8 cellular contexts compared by ENCODE assay signal in the genomic region with DNA sequence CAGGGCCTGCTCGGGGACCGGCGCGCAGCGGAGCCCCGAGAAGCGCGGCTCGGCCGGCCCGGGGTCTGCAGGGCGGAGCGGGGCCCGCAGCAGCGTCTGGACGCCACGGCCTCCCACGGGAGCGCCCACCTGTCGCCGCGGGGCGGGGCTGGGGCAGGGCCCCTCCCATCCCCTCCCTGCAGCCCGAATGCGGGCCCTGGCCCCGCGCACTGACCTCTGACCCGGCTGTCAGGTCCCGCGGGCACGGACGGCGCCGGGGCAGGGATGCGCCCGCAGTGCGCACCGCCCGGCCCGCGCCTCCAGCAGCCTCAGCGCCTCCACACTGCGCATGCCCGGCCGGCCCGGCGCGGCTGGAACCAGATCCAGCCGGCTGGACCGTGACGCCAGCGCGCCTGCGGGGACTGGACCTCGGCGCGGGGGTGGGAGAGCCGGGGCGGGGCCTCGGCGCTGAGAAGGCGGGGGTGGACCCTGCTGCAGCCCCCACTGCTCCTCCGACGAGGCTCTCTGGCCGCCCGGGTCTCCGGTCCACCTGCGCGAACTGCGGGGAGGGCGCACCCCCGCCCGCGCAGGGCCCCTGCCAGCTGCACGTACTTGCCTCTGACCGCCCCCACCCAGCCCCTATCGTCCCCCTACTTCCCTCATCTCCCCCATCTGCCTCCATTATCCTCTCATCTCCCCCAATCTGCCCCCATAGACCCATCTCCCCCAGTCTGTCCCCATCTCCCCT. TPM values are rescaled to one million over a fixed set of nuclear protein-coding genes. Genes with fewer than 3 reads are reported as not detected.
DNase-seq lines count a peak whose midpoint lies in the region; ATAC-seq, FAIRE-seq and TF ChIP-seq lines count a peak whose summit lies in the region.

No MANE protein-coding gene starts in this region.

- H3K56ac ChIP-seq in H1 (replicated peaks; ENCODE audit: insufficient read length, low read depth, low read length) (no peak overlapping the region), mesendoderm (ENCODE audit: low read length) (peak overlapping the region; percentile 84)

- H3K4me2 ChIP-seq in H1 (ENCODE audit: insufficient read depth in 1 of 2, low read depth in 2 of 2, low read length in 2 of 2) (peak overlapping the region; percentile 34 to 67), mesendoderm (ENCODE audit: low read length) (peak overlapping the region; percentile 50)

- H3K27ac ChIP-seq in H1 (ENCODE audit: low read depth, low read length), result no peak overlapping the region; the same call in 1 of the 2 replicates
- no peak overlapping the region for H3K27ac ChIP-seq in mesendoderm (ENCODE audit: low read depth, low read length)

- peaks cover 0 to 6% of the 10 kb centered on the region in 2 experiments; a peak in 2 of 4 replicates for H3K79me2 ChIP-seq in H1 (ENCODE audit: control insufficient read depth in 1 of 2, insufficient read depth in 2 of 2, low read length in 2 of 2)
- no peaks in the 10 kb centered on the region for H3K79me2 ChIP-seq in mesendoderm (ENCODE audit: control insufficient read depth, insufficient read depth, low read length)

- peaks cover 0 to 9% (median 3%) of the 10 kb centered on the region in 4 experiments; a peak in 5 of 7 replicates for H3K4me1 ChIP-seq in H1 (replicated peaks in 1 of 4; ENCODE audit: control insufficient read depth in 3 of 4, insufficient read depth in 4 of 4, low read length in 3 of 4)
- H3K4me1 ChIP-seq in mesendoderm (ENCODE audit: control insufficient read depth, low read depth, low read length), result no peaks in the 10 kb centered on the region

- no peak overlapping the region for H2BK5ac ChIP-seq in H1 (ENCODE audit: low read depth, low read length)
- no peak overlapping the region for H2BK5ac ChIP-seq in mesendoderm (ENCODE audit: low read length)

- no peak overlapping the region; the same call in 1 of the 2 replicates for H3K18ac ChIP-seq in H1 (ENCODE audit: extremely low read depth, low read length)
- H3K18ac ChIP-seq in mesendoderm (ENCODE audit: low read length), result peak overlapping the region; percentile 62

- no peak for TF ChIP-seq CTCF in H1 (IDR thresholded peaks at IDR 0.05; ENCODE audit: control extremely low read depth in 1 of 3, insufficient read depth in 1 of 3, low read depth in 1 of 3, low read length in 3 of 3)

- TF ChIP-seq EP300 in H1 (IDR thresholded peaks at IDR 0.05; ENCODE audit: borderline replicate concordance in 1 of 2, low read depth in 2 of 2, low read length in 2 of 2), result peak in 1 of 2 experiments; percentile 86; a peak in 1 of 3 replicates

- H3K36me3 ChIP-seq in H1 (ENCODE audit: control insufficient read depth in 2 of 4, insufficient read depth in 4 of 4, low read length in 3 of 4) (no peaks in the 10 kb centered on the region; a peak in 1 of 8 replicates), mesendoderm (ENCODE audit: control insufficient read depth, insufficient read depth, low read length) (no peaks in the 10 kb centered on the region)

- H2AK5ac ChIP-seq in H1 (ENCODE audit: low read depth, low read length), result no peak overlapping the region
- no peak overlapping the region for H2AK5ac ChIP-seq in mesendoderm (ENCODE audit: low read length)

- no peak overlapping the region for H2AFZ ChIP-seq in H1 (ENCODE audit: low read length)

- H3K9me3 ChIP-seq in H1 (ENCODE audit: insufficient read depth in 2 of 2, low read depth in 1 of 2, low read length in 1 of 2), result no peaks in the 10 kb centered on the region

- POLR2A ChIA-PET in H1 (lab: Charles Lee; ENCODE audit: partially characterized antibody), result interaction anchor here (0.9 to 3.0 kb wide), 2 partner anchors 16 to 32 kb away, joined by 6 to 14 read pairs; a partner anchor contains a TSS

- peaks cover 12% of the 10 kb centered on the region; the same call in 1 of the 2 replicates for H3K23me2 ChIP-seq in H1 (ENCODE audit: low read depth, low read length)

- H3K27me3 ChIP-seq in H1 (replicated peaks in 1 of 4; ENCODE audit: control insufficient read depth in 3 of 4, extremely low read depth in 1 of 4, insufficient read depth in 3 of 4, low read length in 3 of 4) (no peaks in the 10 kb centered on the region; a peak in 1 of 7 replicates), mesendoderm (ENCODE audit: insufficient read depth, low read length, poor library complexity) (no peaks in the 10 kb centered on the region)

- FAIRE-seq in H1 (lab: Jason Lieb, UNC), result no peak

- H3K4me3 ChIP-seq in H1 (ENCODE audit: extremely low read depth in 1 of 4, insufficient read depth in 2 of 4, low read depth in 3 of 4, low read length in 4 of 4) (peak overlapping the region; percentile 42 to 68 (median 48)), mesendoderm (ENCODE audit: low read length) (peak overlapping the region; percentile 40)

- H3K4ac ChIP-seq in H1 (replicated peaks; ENCODE audit: insufficient read length, low read depth, low read length) (peak overlapping the region; percentile 4), mesendoderm (ENCODE audit: low read depth, low read length) (peak overlapping the region; percentile 23)

- TF ChIP-seq RAD21 in H1 (IDR thresholded peaks at IDR 0.05 in 1 of 2, conservative IDR thresholded peaks at IDR 0.05 in 1 of 2; ENCODE audit: low read depth in 2 of 2, low read length in 2 of 2), result no peak

- peak in 1 of 2 experiments; percentile 61; a peak in 2 of 3 replicates for TF ChIP-seq POLR2A in H1 (IDR thresholded peaks at IDR 0.05; ENCODE audit: control extremely low read depth in 1 of 2, low read depth in 2 of 2, low read length in 2 of 2)

- DNase-seq in AG20443 (ENCODE audit: low spot score) (peak; percentile 100), NCI-H748 (lab: John Stamatoyannopoulos, UW; ENCODE audit: unreplicated experiment) (peak; percentile 92), H1 (ENCODE audit: low read depth in 1 of 2, low spot score in 2 of 2) (peak; percentile 36 to 88), mesendoderm (peak; percentile 85)
- DNase-seq in activated CD8-positive, alpha-beta memory T cell treated with anti-CD3 and anti-CD28 coated beads for 4 hours (ENCODE audit: low read depth in 2 of 2), result peak; percentile 55 to 56
- DNase-seq in stimulated activated CD8-positive, alpha-beta memory T cell treated with anti-CD3 and anti-CD28 coated beads, Interleukin-12 subunit alpha, Interleukin-12 subunit beta, amount 100 ng/mL, for 1 hour (ENCODE audit: low read depth), result peak; percentile 52

- 0% methylated on average over 29 of the region's 77 CpGs; no CpG with 5 or more reads in 1 of the 2 experiments for WGBS in H1 (ENCODE audit: extremely low coverage in 1 of 2, insufficient coverage in 1 of 2, insufficient read length in 1 of 2, insufficient replicate concordance in 2 of 2, low coverage in 1 of 2, low lambda C conversion rate in 2 of 2, missing lambda C conversion rate in 1 of 2), 2 experiments
- WGBS in mesendoderm (ENCODE audit: extremely low coverage, insufficient coverage, low lambda C conversion rate), result no CpG with 5 or more reads among the region's 77 CpGs

- H2BK12ac ChIP-seq in H1 (ENCODE audit: low read depth, low read length), result peak overlapping the region; percentile 68; the same call in 1 of the 2 replicates

- H4K5ac ChIP-seq in H1 (ENCODE audit: insufficient read length, low read depth, low read length) (no peak overlapping the region), mesendoderm (ENCODE audit: low read length) (no peak overlapping the region)

- H4K8ac ChIP-seq in H1 (ENCODE audit: extremely low read depth, insufficient read depth, low read length) (peak overlapping the region; percentile 91), mesendoderm (ENCODE audit: low read depth, low read length) (no peak overlapping the region)

- H4K20me1 ChIP-seq in H1 (replicated peaks in 1 of 2; ENCODE audit: control insufficient read depth in 1 of 2, insufficient read depth in 2 of 2, low read length in 2 of 2), result peaks cover 11 to 18% of the 10 kb centered on the region in 2 experiments

- H3K79me1 ChIP-seq in H1 (ENCODE audit: low read depth, low read length) (peaks cover 3% of the 10 kb centered on the region; the same call in 1 of the 2 replicates), mesendoderm (ENCODE audit: low read length) (no peaks in the 10 kb centered on the region)

- H4K91ac ChIP-seq in H1 (replicated peaks; ENCODE audit: insufficient read length, low read length), result peak overlapping the region; percentile 93

- CTCF ChIA-PET in H1 (lab: Charles Lee; ENCODE audit: partially characterized antibody), result interaction anchor here (0.7 to 10.9 kb wide), 3 partner anchors 17 to 39 kb away, joined by 3 to 117 read pairs (median 4); a partner anchor contains a TSS

- H2BK120ac ChIP-seq in H1 (replicated peaks; ENCODE audit: low read depth, low read length), result no peak overlapping the region
- no peak overlapping the region for H2BK120ac ChIP-seq in mesendoderm (ENCODE audit: low read depth, low read length)

- H3K23ac ChIP-seq in H1 (ENCODE audit: insufficient read length) (no peak overlapping the region), mesendoderm (ENCODE audit: low read length) (peak overlapping the region; percentile 24)

- peak; percentile 48 for ATAC-seq in GM19025 (IDR thresholded peaks at IDR 0.05; ENCODE audit: low read depth, unreplicated experiment)
- ATAC-seq in HG03196 (IDR thresholded peaks at IDR 0.05; ENCODE audit: unreplicated experiment), result peak; percentile 43

- no peak overlapping the region for H2BK15ac ChIP-seq in H1 (ENCODE audit: low read length)
- no peak overlapping the region for H2BK15ac ChIP-seq in mesendoderm (replicated peaks; ENCODE audit: low read depth)

- H3K9ac ChIP-seq in H1 (replicated peaks in 1 of 4; ENCODE audit: extremely low read depth in 1 of 4, low read depth in 3 of 4, low read length in 3 of 4), result peak overlapping the region; percentile 40 to 80 (median 68)
- H3K9ac ChIP-seq in mesendoderm (ENCODE audit: low read length), result peak overlapping the region; percentile 74

- no peak overlapping the region for H3K14ac ChIP-seq in H1 (ENCODE audit: insufficient read length)

- no peak overlapping the region for H2BK20ac ChIP-seq in H1 (ENCODE audit: low read length)

RNA-seq across cellular contexts. Expression of a gene that starts 16.1 kb away (rescaled TPM):
- total RNA-seq in H1 (2021; fragmentation: NEBNext Ultra II Directional; extraction: Animal tissue kit (Norgen Biotek cat#: 25700)), result 0.54 and 1.8 TPM in 2 replicates
- polyA plus RNA-seq in H1 (2011; rRNA removed), result 2.7 and 3.9 TPM in 2 replicates
- 2.5 TPM for polyA plus RNA-seq in H1 (2011; cell fraction: cytosol; rRNA removed)
- polyA plus RNA-seq in H1 (2011; cell fraction: nucleus; rRNA removed), result 3.3 TPM
- polyA plus RNA-seq in H1 (2012, experiment 1 of 2), result 0.62 to 1.8 TPM (median 1.3 TPM) in 4 replicates
- polyA plus RNA-seq in H1 (2012, experiment 2 of 2), result 2.0 TPM
- 1.1 TPM for polyA plus RNA-seq in H1 (2013, experiment 1 of 2)
- polyA plus RNA-seq in H1 (2013, experiment 2 of 2), result 0.79 TPM
- polyA minus RNA-seq in H1 (2011; rRNA and poly(A)+ RNA removed), result 2.9 and 4.5 TPM in 2 replicates
- polyA minus RNA-seq in H1 (2011; cell fraction: cytosol; rRNA and poly(A)+ RNA removed), result 0.81 TPM
- 3.9 TPM for polyA minus RNA-seq in H1 (2011; cell fraction: nucleus; rRNA and poly(A)+ RNA removed)
- polyA plus RNA-seq in mesendoderm (2013, experiment 1 of 2), result 0.41 TPM
- 0.42 TPM for polyA plus RNA-seq in mesendoderm (2013, experiment 2 of 2)

RNA-seq across cellular contexts. Expression of a gene that starts 45.2 kb away (rescaled TPM):
- total RNA-seq in H1 (2021; fragmentation: NEBNext Ultra II Directional; extraction: Animal tissue kit (Norgen Biotek cat#: 25700)), result not detected in 2 replicates
- polyA plus RNA-seq in H1 (2011; rRNA removed), result 0.05 TPM in 1 of 2 replicates, not detected in the other
- 0.04 TPM for polyA plus RNA-seq in H1 (2011; cell fraction: cytosol; rRNA removed)
- polyA plus RNA-seq in H1 (2011; cell fraction: nucleus; rRNA removed), result 0.16 TPM
- 0.08 to 0.14 TPM (median 0.13 TPM) in 3 of 4 replicates, not detected in the other for polyA plus RNA-seq in H1 (2012, experiment 1 of 2)
- not detected for polyA plus RNA-seq in H1 (2012, experiment 2 of 2)
- polyA plus RNA-seq in H1 (2013, experiment 1 of 2), result not detected
- polyA plus RNA-seq in H1 (2013, experiment 2 of 2), result 0.04 TPM
- polyA minus RNA-seq in H1 (2011; rRNA and poly(A)+ RNA removed), result not detected in 2 replicates
- not detected for polyA minus RNA-seq in H1 (2011; cell fraction: cytosol; rRNA and poly(A)+ RNA removed)
- polyA minus RNA-seq in H1 (2011; cell fraction: nucleus; rRNA and poly(A)+ RNA removed), result not detected
- polyA plus RNA-seq in mesendoderm (2013, experiment 1 of 2), result not detected
- polyA plus RNA-seq in mesendoderm (2013, experiment 2 of 2), result not detected

RNA-seq across cellular contexts. Expression of a gene that starts 52.9 kb away (rescaled TPM):
- 7.9 and 9.0 TPM in 2 replicates for total RNA-seq in H1 (2021; fragmentation: NEBNext Ultra II Directional; extraction: Animal tissue kit (Norgen Biotek cat#: 25700))
- 3.9 and 5.8 TPM in 2 replicates for polyA plus RNA-seq in H1 (2011; rRNA removed)
- polyA plus RNA-seq in H1 (2011; cell fraction: cytosol; rRNA removed), result 5.7 TPM
- polyA plus RNA-seq in H1 (2011; cell fraction: nucleus; rRNA removed), result 8.0 TPM
- polyA plus RNA-seq in H1 (2012, experiment 1 of 2), result 5.4 to 7.9 TPM (median 6.1 TPM) in 4 replicates
- polyA plus RNA-seq in H1 (2012, experiment 2 of 2), result 3.6 TPM
- 7.3 TPM for polyA plus RNA-seq in H1 (2013, experiment 1 of 2)
- 7.1 TPM for polyA plus RNA-seq in H1 (2013, experiment 2 of 2)
- polyA minus RNA-seq in H1 (2011; rRNA and poly(A)+ RNA removed), result 4.2 and 7.6 TPM in 2 replicates
- polyA minus RNA-seq in H1 (2011; cell fraction: cytosol; rRNA and poly(A)+ RNA removed), result 3.3 TPM
- polyA minus RNA-seq in H1 (2011; cell fraction: nucleus; rRNA and poly(A)+ RNA removed), result 13.6 TPM
- polyA plus RNA-seq in mesendoderm (2013, experiment 1 of 2), result 5.7 TPM
- polyA plus RNA-seq in mesendoderm (2013, experiment 2 of 2), result 5.2 TPM

RNA-seq across cellular contexts. Expression of a gene that starts 59.7 kb away (rescaled TPM):
- total RNA-seq in H1 (2021; fragmentation: NEBNext Ultra II Directional; extraction: Animal tissue kit (Norgen Biotek cat#: 25700)), result 0.24 and 0.52 TPM in 2 replicates
- polyA plus RNA-seq in H1 (2011; rRNA removed), result 0.47 and 0.78 TPM in 2 replicates
- polyA plus RNA-seq in H1 (2011; cell fraction: cytosol; rRNA removed), result 0.56 TPM
- 1.00 TPM for polyA plus RNA-seq in H1 (2011; cell fraction: nucleus; rRNA removed)
- 0.36 to 0.68 TPM (median 0.62 TPM) in 4 replicates for polyA plus RNA-seq in H1 (2012, experiment 1 of 2)
- polyA plus RNA-seq in H1 (2012, experiment 2 of 2), result 0.17 TPM
- 0.20 TPM for polyA plus RNA-seq in H1 (2013, experiment 1 of 2)
- 0.20 TPM for polyA plus RNA-seq in H1 (2013, experiment 2 of 2)
- 0.16 and 0.27 TPM in 2 replicates for polyA minus RNA-seq in H1 (2011; rRNA and poly(A)+ RNA removed)
- polyA minus RNA-seq in H1 (2011; cell fraction: cytosol; rRNA and poly(A)+ RNA removed), result not detected
- 0.70 TPM for polyA minus RNA-seq in H1 (2011; cell fraction: nucleus; rRNA and poly(A)+ RNA removed)
- polyA plus RNA-seq in mesendoderm (2013, experiment 1 of 2), result 0.88 TPM
- 0.84 TPM for polyA plus RNA-seq in mesendoderm (2013, experiment 2 of 2)
